In genomic region chr1:5813480-5813879, GRCh38 we compare ENCODE assay signal across 27 cellular contexts.
"Had no signal": no experiment of that assay in that cellular context is flagged by ENCODE, and none has a peak within 500 bp of the region (broad histone marks: within the 10 kb centered on the region; RNA-seq: fewer than 3 reads in every experiment).

No MANE protein-coding gene starts in this region.

- H3K36me3 ChIP-seq: neutrophil, pancreas, right lobe of liver, sigmoid colon, stomach, thoracic aorta, thyroid gland, tibial nerve, upper lobe of left lung, vagina had no signal

- H3K9me3 Mint-ChIP-seq: natural killer cell; stimulated activated effector memory CD8-positive, alpha-beta T cell treated with anti-CD3 and anti-CD28 coated beads, Interleukin-12 subunit alpha, Interleukin-12 subunit beta, amount 100 ng/mL, for 72 hours; stimulated activated naive CD8-positive, alpha-beta T cell treated with anti-CD3 and anti-CD28 coated beads, Interleukin-15, Interleukin-2, amounts not matched to agents 100 ng/mL and 50 ng/mL, for 24 hours had no signal

- H3K4me1 Mint-ChIP-seq: naive thymus-derived CD4-positive, alpha-beta T cell; natural killer cell; nephron progenitor cell; neural crest cell; stimulated activated effector memory CD8-positive, alpha-beta T cell treated with anti-CD3 and anti-CD28 coated beads, Interleukin-12 subunit alpha, Interleukin-12 subunit beta, amount 100 ng/mL, for 72 hours; stimulated activated naive B cell treated with anti-CD40 and anti-IgM and Interleukin-4, amounts not matched to agents 10 μg/mL and 1 μg/mL and 100 μg/mL, for 72 hours had no signal

- H3K4me1 ChIP-seq: pancreas, psoas muscle, right lobe of liver, sigmoid colon, stomach, thyroid gland, tibial nerve, upper lobe of left lung, vagina had no signal

- H3K9me3 ChIP-seq: neutrophil, pancreas, psoas muscle, right lobe of liver, sigmoid colon, stomach, thoracic aorta, thyroid gland, upper lobe of left lung, vagina had no signal

- H3K27ac ChIP-seq: neutrophil, pancreas, psoas muscle, right lobe of liver, sigmoid colon, stomach, thoracic aorta, thyroid gland, tibial nerve, upper lobe of left lung, vagina had no signal

- DNase-seq: naive thymus-derived CD4-positive, alpha-beta T cell; natural killer cell; nephron progenitor cell; nucleus accumbens; pancreas; psoas muscle; right lobe of liver; sigmoid colon; small intestine; stimulated activated CD4-positive, alpha-beta T cell treated with anti-CD3 and anti-CD28 coated beads, Interleukin-15, amount 100 ng/mL, for 24 hours; stimulated activated CD4-positive, alpha-beta T cell treated with anti-CD3 and anti-CD28 coated beads, Interleukin-2, amount 100 ng/mL, for 24 hours; stimulated activated CD4-positive, alpha-beta T cell treated with anti-CD3 and anti-CD28 coated beads, Interleukin-2, amount 100 ng/mL, for 48 hours; stimulated activated CD4-positive, alpha-beta T cell treated with anti-CD3 and anti-CD28 coated beads, Interleukin-4, amount 100 ng/mL, for 24 hours; stimulated activated naive B cell treated with anti-CD40 and anti-IgM and Interleukin-4, amounts not matched to agents 10 μg/mL and 1 μg/mL and 100 μg/mL, for 72 hours; stimulated activated naive CD4-positive, alpha-beta T cell treated with Interleukin-2 at 50 U/mL for 16 hours; stomach; thyroid gland; trophoblast cell; upper lobe of left lung had no signal

- H3K4me3 ChIP-seq: pancreas, psoas muscle, right lobe of liver, sigmoid colon, stomach, thoracic aorta, thyroid gland, tibial nerve, upper lobe of left lung, vagina had no signal

- H3K36me3 Mint-ChIP-seq: natural killer cell; stimulated activated effector memory CD8-positive, alpha-beta T cell treated with anti-CD3 and anti-CD28 coated beads, Interleukin-12 subunit alpha, Interleukin-12 subunit beta, amount 100 ng/mL, for 72 hours; stimulated activated naive B cell treated with anti-CD40 and anti-IgM and Interleukin-4, amounts not matched to agents 10 μg/mL and 1 μg/mL and 100 μg/mL, for 72 hours had no signal

- H3K4me3 Mint-ChIP-seq: naive thymus-derived CD4-positive, alpha-beta T cell; natural killer cell; nephron progenitor cell; neural crest cell; stimulated activated effector memory CD8-positive, alpha-beta T cell treated with anti-CD3 and anti-CD28 coated beads, Interleukin-12 subunit alpha, Interleukin-12 subunit beta, amount 100 ng/mL, for 72 hours; stimulated activated naive B cell treated with anti-CD40 and anti-IgM and Interleukin-4, amounts not matched to agents 10 μg/mL and 1 μg/mL and 100 μg/mL, for 72 hours; stimulated activated naive CD8-positive, alpha-beta T cell treated with anti-CD3 and anti-CD28 coated beads, Interleukin-15, Interleukin-2, amounts not matched to agents 100 ng/mL and 50 ng/mL, for 24 hours had no signal

- H3K27me3 ChIP-seq: pancreas, right lobe of liver, thyroid gland, tibial nerve, upper lobe of left lung, vagina had no signal

- H3K27ac Mint-ChIP-seq: naive thymus-derived CD4-positive, alpha-beta T cell; natural killer cell; nephron progenitor cell; progenitor cell of endocrine pancreas; stimulated activated effector memory CD8-positive, alpha-beta T cell treated with anti-CD3 and anti-CD28 coated beads, Interleukin-12 subunit alpha, Interleukin-12 subunit beta, amount 100 ng/mL, for 72 hours; stimulated activated naive B cell treated with anti-CD40 and anti-IgM and Interleukin-4, amounts not matched to agents 10 μg/mL and 1 μg/mL and 100 μg/mL, for 72 hours; stimulated activated naive CD8-positive, alpha-beta T cell treated with anti-CD3 and anti-CD28 coated beads, Interleukin-15, Interleukin-2, amounts not matched to agents 100 ng/mL and 50 ng/mL, for 24 hours had no signal
